ENCODE assay signal across 1 cellular context in genomic region chr21:25735895-25736597, GRCh38.
A peak's percentile ranks its signal among the peaks of the same experiment; 100 is the strongest.
TF ChIP-seq lines count a peak whose summit lies in the region.

No MANE protein-coding gene starts in this region.

TF ChIP-seq in K562, 482 proteins besides CTCF, POLR2A, EP300 and RAD21 (continued from another document and continues in another):
- TF ChIP-seq ZNF318 (IDR thresholded peaks at IDR 0.05; ENCODE audit: borderline replicate concordance in 1 of 2, low read depth in 1 of 2) (no peak), YBX1 (IDR thresholded peaks at IDR 0.05) (no peak), TEAD1 (CRISPR knock-in tag; IDR thresholded peaks at IDR 0.05) (peak; percentile 39 to 82; a peak in 2 of 4 replicates), SRSF3 (IDR thresholded peaks at IDR 0.05; ENCODE audit: insufficient read depth, low read length) (no peak), GTF2F1 (IDR thresholded peaks at IDR 0.05; ENCODE audit: low read depth, low read length) (no peak), ZC3H11A (IDR thresholded peaks at IDR 0.05; ENCODE audit: low read depth, low read length) (no peak), PHB (CRISPR knock-in tag; IDR thresholded peaks at IDR 0.05) (no peak), ETS1 (conservative IDR thresholded peaks at IDR 0.05; ENCODE audit: control insufficient read depth, low read depth, low read length) (no peak), STAT6 (CRISPR knock-in tag; IDR thresholded peaks at IDR 0.05) (no peak), SREBF2 (CRISPR knock-in tag; IDR thresholded peaks at IDR 0.05) (no peak), ZNF766 (CRISPR knock-in tag; conservative IDR thresholded peaks at IDR 0.05) (peak; percentile 89), TCF3 (CRISPR knock-in tag; IDR thresholded peaks at IDR 0.05) (peak; percentile 47; the same call in 1 of the 2 replicates), ZNF551 (CRISPR knock-in tag; IDR thresholded peaks at IDR 0.05) (no peak), ZBTB8A (IDR thresholded peaks at IDR 0.05; ENCODE audit: partially characterized antibody) (no peak), SRF (CRISPR knock-in tag; IDR thresholded peaks at IDR 0.05) (no peak), ZNF445 (CRISPR knock-in tag; IDR thresholded peaks at IDR 0.05; ENCODE audit: low read depth) (no peak), ASH1L (IDR thresholded peaks at IDR 0.05; ENCODE audit: borderline replicate concordance, low read depth, partially characterized antibody) (no peak), PRDM10 (IDR thresholded peaks at IDR 0.05; ENCODE audit: partially characterized antibody) (no peak), POLR3A (IDR thresholded peaks at IDR 0.05; ENCODE audit: borderline replicate concordance, extremely low read depth, insufficient read depth, insufficient read length) (no peak), U2AF2 (optimal IDR thresholded peaks at IDR 0.05; ENCODE audit: low read depth, low read length) (no peak), SLC30A9 (CRISPR knock-in tag; IDR thresholded peaks at IDR 0.05) (no peak), MAFK (IDR thresholded peaks at IDR 0.05; ENCODE audit: low read length) (no peak), TSC22D4 (tag; IDR thresholded peaks at IDR 0.05) (no peak), EWSR1 (IDR thresholded peaks at IDR 0.05; ENCODE audit: borderline replicate concordance, low read depth, partially characterized antibody) (no peak), MBD1 (CRISPR knock-in tag; IDR thresholded peaks at IDR 0.05) (no peak), STAT5A (IDR thresholded peaks at IDR 0.05; ENCODE audit: borderline replicate concordance, low read length) (no peak), CUX1 (CRISPR knock-in tag; IDR thresholded peaks at IDR 0.05) (no peak), LEF1 (IDR thresholded peaks at IDR 0.05) (0 out of 2 replicates have a peak, but pooled peaks have one; percentile 24), CBX8 (IDR thresholded peaks at IDR 0.05; ENCODE audit: borderline replicate concordance, extremely low read depth, low read depth, low read length, poor library complexity, severe bottlenecking) (no peak), NFXL1 (CRISPR knock-in tag; IDR thresholded peaks at IDR 0.05) (no peak), ZNF778 (CRISPR knock-in tag; IDR thresholded peaks at IDR 0.05) (no peak), NELFE (IDR thresholded peaks at IDR 0.05; ENCODE audit: insufficient read depth, insufficient read length) (no peak), SP2 (IDR thresholded peaks at IDR 0.05; ENCODE audit: extremely low read depth, low read depth, low read length, poor library complexity, severe bottlenecking) (no peak), ELK3 (CRISPR knock-in tag; IDR thresholded peaks at IDR 0.05) (no peak)
